Comparison of ENCODE assay signal across 2 cellular contexts in the genomic region with DNA sequence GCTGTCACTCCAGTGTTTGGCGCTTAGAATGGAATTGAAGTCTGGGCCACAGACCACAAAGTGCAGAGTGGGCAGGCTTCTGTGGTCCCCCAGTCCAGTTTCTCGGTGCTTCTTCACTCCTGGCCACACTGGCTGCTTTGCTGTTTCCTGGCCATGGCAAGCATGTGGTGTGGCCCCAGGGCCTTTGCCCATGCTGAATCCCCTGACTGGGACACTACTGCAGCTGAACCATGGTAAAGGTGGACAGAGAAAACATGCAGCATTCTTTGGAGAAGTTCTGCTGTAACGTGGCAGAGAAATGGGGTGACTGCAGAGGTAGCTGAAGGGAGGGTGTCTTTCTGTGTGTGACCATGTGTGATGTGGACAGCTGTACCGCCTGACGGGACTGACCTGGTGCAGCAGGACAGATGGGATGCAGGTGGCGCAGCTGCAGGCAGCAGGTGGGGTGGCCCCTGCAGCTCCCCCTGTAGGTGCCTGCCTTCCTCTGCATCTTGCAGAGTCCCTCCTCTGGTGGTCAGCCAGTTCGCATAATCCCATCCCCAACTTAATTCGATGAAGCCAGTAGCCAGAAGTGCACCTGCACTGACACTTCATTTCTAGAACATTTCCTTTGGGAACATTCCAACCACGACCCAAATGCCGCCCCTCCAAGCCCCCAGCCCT.
TF ChIP-seq lines count a peak whose summit lies in the region.

No MANE protein-coding gene starts in this region.

TF ChIP-seq in GM23338, 12 proteins besides CTCF, POLR2A, EP300 and RAD21:
- TF ChIP-seq REST (IDR thresholded peaks at IDR 0.05; ENCODE audit: unreplicated experiment), result no peak
- no peak for TF ChIP-seq JUNB (IDR thresholded peaks at IDR 0.05; ENCODE audit: unreplicated experiment)
- TF ChIP-seq NANOG (IDR thresholded peaks at IDR 0.05; ENCODE audit: borderline replicate concordance), result no peak
TF ChIP-seq in GM23338: peak in this region for 0.

TF ChIP-seq in K562, 482 proteins besides CTCF, POLR2A, EP300 and RAD21:
- TF ChIP-seq CBFA2T2 (conservative IDR thresholded peaks at IDR 0.05), result peak; percentile 58
- TF ChIP-seq UBTF (IDR thresholded peaks at IDR 0.05; ENCODE audit: borderline replicate concordance in 1 of 2, low read depth in 2 of 2, low read length in 2 of 2), result no peak
- 0 out of 4 replicates have a peak, but pooled peaks of 1 of the 2 experiments have one; percentile 11 for TF ChIP-seq TRIM24 (IDR thresholded peaks at IDR 0.05)
- no peak for TF ChIP-seq CREB1 (IDR thresholded peaks at IDR 0.05)
- no peak for TF ChIP-seq CREB1 (CRISPR knock-in tag; IDR thresholded peaks at IDR 0.05)
- TF ChIP-seq HMG20B (CRISPR knock-in tag; IDR thresholded peaks at IDR 0.05), result no peak
- TF ChIP-seq MCM2 (IDR thresholded peaks at IDR 0.05; ENCODE audit: low read depth), result no peak
- TF ChIP-seq, protein P1, sequence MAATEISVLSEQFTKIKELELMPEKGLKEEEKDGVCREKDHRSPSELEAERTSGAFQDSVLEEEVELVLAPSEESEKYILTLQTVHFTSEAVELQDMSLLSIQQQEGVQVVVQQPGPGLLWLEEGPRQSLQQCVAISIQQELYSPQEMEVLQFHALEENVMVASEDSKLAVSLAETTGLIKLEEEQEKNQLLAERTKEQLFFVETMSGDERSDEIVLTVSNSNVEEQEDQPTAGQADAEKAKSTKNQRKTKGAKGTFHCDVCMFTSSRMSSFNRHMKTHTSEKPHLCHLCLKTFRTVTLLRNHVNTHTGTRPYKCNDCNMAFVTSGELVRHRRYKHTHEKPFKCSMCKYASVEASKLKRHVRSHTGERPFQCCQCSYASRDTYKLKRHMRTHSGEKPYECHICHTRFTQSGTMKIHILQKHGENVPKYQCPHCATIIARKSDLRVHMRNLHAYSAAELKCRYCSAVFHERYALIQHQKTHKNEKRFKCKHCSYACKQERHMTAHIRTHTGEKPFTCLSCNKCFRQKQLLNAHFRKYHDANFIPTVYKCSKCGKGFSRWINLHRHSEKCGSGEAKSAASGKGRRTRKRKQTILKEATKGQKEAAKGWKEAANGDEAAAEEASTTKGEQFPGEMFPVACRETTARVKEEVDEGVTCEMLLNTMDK (IDR thresholded peaks at IDR 0.05; ENCODE audit: borderline replicate concordance, insufficient read depth, low read depth, low read length, poor library complexity, severe bottlenecking), result peak; percentile 34
- TF ChIP-seq HOXB6 (CRISPR knock-in tag; IDR thresholded peaks at IDR 0.05; ENCODE audit: borderline replicate concordance), result no peak
- TF ChIP-seq REST (CRISPR knock-in tag; IDR thresholded peaks at IDR 0.05; ENCODE audit: low read depth), result no peak
- TF ChIP-seq, protein P2, sequence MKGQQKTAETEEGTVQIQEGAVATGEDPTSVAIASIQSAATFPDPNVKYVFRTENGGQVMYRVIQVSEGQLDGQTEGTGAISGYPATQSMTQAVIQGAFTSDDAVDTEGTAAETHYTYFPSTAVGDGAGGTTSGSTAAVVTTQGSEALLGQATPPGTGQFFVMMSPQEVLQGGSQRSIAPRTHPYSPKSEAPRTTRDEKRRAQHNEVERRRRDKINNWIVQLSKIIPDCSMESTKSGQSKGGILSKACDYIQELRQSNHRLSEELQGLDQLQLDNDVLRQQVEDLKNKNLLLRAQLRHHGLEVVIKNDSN (CRISPR knock-in tag; IDR thresholded peaks at IDR 0.05), result no peak
- TF ChIP-seq MAFF (IDR thresholded peaks at IDR 0.05; ENCODE audit: low read length), result no peak
- no peak for TF ChIP-seq NFXL1 (CRISPR knock-in tag; IDR thresholded peaks at IDR 0.05)
- TF ChIP-seq MAX (CRISPR knock-in tag; IDR thresholded peaks at IDR 0.05), result peak; percentile 30; the same call in 1 of the 2 replicates
- TF ChIP-seq CBFA2T3 (IDR thresholded peaks at IDR 0.05), result peak; percentile 54
- peak; percentile 95 for TF ChIP-seq ZBTB33 (CRISPR knock-in tag; IDR thresholded peaks at IDR 0.05)
- TF ChIP-seq MBD2 (IDR thresholded peaks at IDR 0.05; ENCODE audit: borderline replicate concordance, low read depth), result no peak
- peak; percentile 21; the same call in 1 of the 2 replicates for TF ChIP-seq BCOR (IDR thresholded peaks at IDR 0.05)
- TF ChIP-seq POLR2G (IDR thresholded peaks at IDR 0.05; ENCODE audit: low read depth, low read length), result peak; percentile 31
- peak; percentile 12 for TF ChIP-seq SP2 (IDR thresholded peaks at IDR 0.05; ENCODE audit: extremely low read depth, low read depth, low read length, poor library complexity, severe bottlenecking)
- no peak for TF ChIP-seq MECOM (CRISPR knock-in tag; IDR thresholded peaks at IDR 0.05)
